ENCODE assay signal across 8 cellular contexts in the genomic region with DNA sequence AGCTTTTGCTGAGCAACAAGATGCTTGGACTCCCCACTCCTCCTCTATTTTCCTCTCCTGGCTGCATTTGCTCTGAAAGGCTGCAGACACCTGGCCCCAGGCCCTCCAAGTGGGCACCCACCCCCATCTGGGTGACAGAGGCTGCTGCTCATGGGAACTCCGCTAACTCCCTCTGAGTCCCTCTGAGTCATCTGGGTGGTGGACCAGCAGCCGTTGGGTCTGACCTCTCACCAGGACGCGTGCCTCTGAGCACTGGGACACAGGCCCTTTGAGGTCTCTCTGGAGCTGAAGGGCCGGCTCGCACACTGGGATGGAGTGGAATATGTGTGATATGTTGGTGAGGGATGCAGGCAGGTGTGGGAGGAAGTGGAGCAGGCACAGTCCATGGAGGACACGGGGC.
DNase-seq lines count a peak whose midpoint lies in the region; ATAC-seq, FAIRE-seq and TF ChIP-seq lines count a peak whose summit lies in the region.
"Not testable (repeated sequence)": the region's sequence is repeated elsewhere in the genome, so short reads cannot be mapped to it uniquely, and the experiment has no call there.

No MANE protein-coding gene starts in this region.

- H3K9me3 ChIP-seq in Panc1 (ENCODE audit: control insufficient read depth, insufficient read depth, low read depth, low read length); trophoblast cell (ENCODE audit: insufficient read depth, low read depth, low read length); upper lobe of left lung: not testable (repeated sequence)

- intact Hi-C loops in Panc1 (cut with micrococcal nuclease; ENCODE audit: unreplicated experiment): not testable (repeated sequence)

- CTCF ChIA-PET in Panc1 (lab: Charles Lee): not testable (repeated sequence)

- DNase-seq in EL (peak; percentile 12), H54 (ENCODE audit: insufficient read length, low spot score) (peak; percentile 2), LHCN-M2 (ENCODE audit: low read depth) (peak; percentile 3), iris pigment epithelial cell (ENCODE audit: low read depth) (peak; percentile 2), trophoblast cell (peak; percentile 33 to 35)
- DNase-seq in Panc1 (ENCODE audit: low read depth, low spot score); bronchial epithelial cell (ENCODE audit: low read depth); upper lobe of left lung: not testable (repeated sequence)

- not testable (repeated sequence) for H2AFZ ChIP-seq in trophoblast cell (ENCODE audit: insufficient read depth, low read length, poor library complexity)

- H3K27ac ChIP-seq in Panc1 (ENCODE audit: low read length); trophoblast cell (ENCODE audit: low read depth, low read length); upper lobe of left lung: not testable (repeated sequence)

- not testable (repeated sequence) for H2BK120ac ChIP-seq in trophoblast cell (ENCODE audit: insufficient read depth, low read length, poor library complexity)

- TF ChIP-seq POLR2A in H54 (IDR thresholded peaks at IDR 0.05; ENCODE audit: low read depth, low read length); upper lobe of left lung (IDR thresholded peaks at IDR 0.05): not testable (repeated sequence)

- TF ChIP-seq EP300 in upper lobe of left lung (IDR thresholded peaks at IDR 0.05): not testable (repeated sequence)

- in situ Hi-C loops in Panc1 (cut with HindIII; ENCODE audit: low pct_unique_long_range_greater_than_20kb, low sequenced_read_pairs): not testable (repeated sequence)

- H3K27me3 ChIP-seq in Panc1 (ENCODE audit: control insufficient read depth, insufficient read depth, low read length); bronchial epithelial cell (ENCODE audit: control insufficient read depth, insufficient read depth, low read length); trophoblast cell (ENCODE audit: insufficient read depth, low read length); upper lobe of left lung: not testable (repeated sequence)

- H3K23ac ChIP-seq in trophoblast cell (ENCODE audit: low read length): not testable (repeated sequence)

- H4K91ac ChIP-seq in trophoblast cell (ENCODE audit: low read depth, low read length): not testable (repeated sequence)

- ATAC-seq in Panc1: 0 out of 2 replicates have a peak, but pooled peaks have one; percentile 39
- ATAC-seq in upper lobe of left lung (ENCODE audit: low FRiP score in 2 of 2): peak; percentile 12 to 20

- not testable (repeated sequence) for H3K14ac ChIP-seq in trophoblast cell (ENCODE audit: low read length)

- not testable (repeated sequence) for H3K9ac ChIP-seq in trophoblast cell (ENCODE audit: low read length)

- not testable (repeated sequence) for FAIRE-seq in H54 (lab: Jason Lieb, UNC)
- FAIRE-seq in bronchial epithelial cell (lab: Jason Lieb, UNC): peak; percentile 66

- H2BK12ac ChIP-seq in trophoblast cell (ENCODE audit: low read length): not testable (repeated sequence)

- POLR2A ChIA-PET in Panc1 (lab: Charles Lee): not testable (repeated sequence)

- not testable (repeated sequence) for H3K4me3 ChIP-seq in Panc1 (ENCODE audit: low read depth in 2 of 2, low read length in 2 of 2); bronchial epithelial cell (ENCODE audit: low read depth, low read length); trophoblast cell (ENCODE audit: low read depth, low read length); upper lobe of left lung

- TF ChIP-seq CTCF in Panc1 (IDR thresholded peaks at IDR 0.05); bronchial epithelial cell (IDR thresholded peaks at IDR 0.05; ENCODE audit: insufficient read depth, low read length, severe bottlenecking); upper lobe of left lung (IDR thresholded peaks at IDR 0.05): not testable (repeated sequence)

- H3K36me3 ChIP-seq in Panc1 (ENCODE audit: control insufficient read depth, insufficient read depth, low read length); bronchial epithelial cell (ENCODE audit: control insufficient read depth, insufficient read depth, low read length); trophoblast cell (ENCODE audit: control insufficient read depth in 1 of 2, insufficient read depth in 2 of 2, low read length in 2 of 2); upper lobe of left lung: not testable (repeated sequence)

- no CpG with 5 or more reads among the region's 7 CpGs for WGBS in trophoblast cell (ENCODE audit: extremely low coverage, insufficient coverage, insufficient read length)
- 83% methylated on average over 1 of the region's 7 CpGs; no CpG with 5 or more reads in 1 of the 2 donors for WGBS in upper lobe of left lung, 2 donors

- not testable (repeated sequence) for H3K18ac ChIP-seq in trophoblast cell (ENCODE audit: low read length)

- not testable (repeated sequence) for H2BK5ac ChIP-seq in trophoblast cell (ENCODE audit: low read depth, low read length, poor library complexity)

- not testable (repeated sequence) for H3K79me2 ChIP-seq in trophoblast cell (ENCODE audit: control insufficient read depth, insufficient read depth, low read length, poor library complexity)

- H3K79me1 ChIP-seq in trophoblast cell (ENCODE audit: low read length): not testable (repeated sequence)

- not testable (repeated sequence) for H3K4me1 ChIP-seq in Panc1 (ENCODE audit: control insufficient read depth, insufficient read depth, low read length); trophoblast cell (ENCODE audit: control insufficient read depth in 1 of 2, insufficient read depth in 2 of 2, low read length in 2 of 2); upper lobe of left lung

- H2AK5ac ChIP-seq in trophoblast cell (ENCODE audit: low read length): not testable (repeated sequence)

- not testable (repeated sequence) for H3K4ac ChIP-seq in trophoblast cell (ENCODE audit: low read depth, low read length)

- not testable (repeated sequence) for H4K8ac ChIP-seq in trophoblast cell (ENCODE audit: low read depth, low read length)

- H3K4me2 ChIP-seq in trophoblast cell (ENCODE audit: low read length): not testable (repeated sequence)

- H4K12ac ChIP-seq in trophoblast cell (ENCODE audit: low read depth, low read length): not testable (repeated sequence)

- BruUV-seq in Panc1 (replicated peaks; lab: Mats Ljungman, UMichigan): not testable (repeated sequence)
